In genomic region chr2:31382452-31383120, GRCh38 we compare ENCODE assay signal across 15 cellular contexts. TPM values are rescaled to one million over a fixed set of nuclear protein-coding genes. Genes with fewer than 3 reads are reported as not detected.
DNase-seq lines count a peak whose midpoint lies in the region; FAIRE-seq and TF ChIP-seq lines count a peak whose summit lies in the region.
"Had no signal": no experiment of that assay in that cellular context is flagged by ENCODE, and none has a peak within 500 bp of the region (broad histone marks: within the 10 kb centered on the region; RNA-seq: fewer than 3 reads in every experiment).

No MANE protein-coding gene starts in this region.

- H3K36me3 ChIP-seq in HUES6 (ENCODE audit: control insufficient read depth, insufficient read depth, low read length): no peaks in the 10 kb centered on the region
- H3K36me3 ChIP-seq: tibial nerve had no signal

- H3K27ac ChIP-seq in AG04450 (ENCODE audit: low read depth, low read length) (peak overlapping the region; percentile 69), HUES6 (ENCODE audit: low read depth, low read length) (peak overlapping the region; percentile 62; the same call in 1 of the 2 replicates)
- H3K27ac ChIP-seq: tibial nerve had no signal

- TF ChIP-seq CTCF in AG04450 (IDR thresholded peaks at IDR 0.05; ENCODE audit: low read depth, low read length): no peak

- H3K9ac ChIP-seq in HUES6 (ENCODE audit: low read length): peak overlapping the region; percentile 32

- H3K4me3 ChIP-seq in AG04450 (ENCODE audit: low read depth, low read length) (no peak overlapping the region), HUES6 (ENCODE audit: low read depth, low read length) (no peak overlapping the region; the same call in 1 of the 2 replicates)
- H3K4me3 ChIP-seq: tibial nerve had no signal

- no peaks in the 10 kb centered on the region for H3K9me3 ChIP-seq in AG04450 (ENCODE audit: control insufficient read depth, insufficient read depth, low read length)
- H3K9me3 ChIP-seq in HUES6 (ENCODE audit: control insufficient read depth, insufficient read depth, low read depth, low read length): no peaks in the 10 kb centered on the region

- FAIRE-seq in HTR-8/SVneo (lab: Jason Lieb, UNC) (no peak), H54 (lab: Jason Lieb, UNC) (no peak)
- FAIRE-seq: GM12892, TTC549 had no signal

- no peak for TF ChIP-seq POLR2A in H54 (IDR thresholded peaks at IDR 0.05; ENCODE audit: low read depth, low read length)

- CTCF ChIA-PET in AG04450 (lab: Charles Lee): interaction anchor here (0.7 to 1.2 kb wide), 3 partner anchors 19 to 670 kb away, joined by 3 read pairs; no protein-coding TSS in a partner anchor

- POLR2A ChIA-PET in AG04450 (lab: Yijun Ruan, JAX): no interaction called here

- DNase-seq in AG04450 (ENCODE audit: low read depth, low spot score): peak; percentile 21
- DNase-seq in astrocyte of the hippocampus (ENCODE audit: low read depth, low spot score): peak; percentile 50
- peak; percentile 29 for DNase-seq in iPS-NIHi11 (ENCODE audit: low spot score)
- no peak for DNase-seq in HTR-8/SVneo (ENCODE audit: insufficient read length, low spot score)
- no peak for DNase-seq in H54 (ENCODE audit: insufficient read length, low spot score)
- no peak for DNase-seq in NCI-H526 treated with DMSO at 0.1 percent for 48 hours (lab: John Stamatoyannopoulos, UW)
- no peak for DNase-seq in NK-92 treated with Interleukin-12 subunit alpha and Interleukin-12 subunit beta, amount 100 ng/mL, for 24 hours (lab: John Stamatoyannopoulos, UW)
- DNase-seq: DMS79 treated with DMSO at 0.1 percent for 48 hours; NCI-H2107; stimulated activated CD4-positive, alpha-beta T cell treated with anti-CD3 and anti-CD28 coated beads, Interleukin-1b, Interleukin-23, amount 100 ng/mL, for 48 hours; stimulated activated CD8-positive, alpha-beta memory T cell treated with anti-CD3 and anti-CD28 coated beads, Interleukin-4, amount 100 ng/mL, for 48 hours had no signal

- H3K4me1 ChIP-seq in HUES6 (ENCODE audit: control insufficient read depth, insufficient read depth, low read length): peaks cover 36% of the 10 kb centered on the region
- H3K4me1 ChIP-seq: tibial nerve had no signal

- H3K27me3 ChIP-seq in AG04450 (ENCODE audit: control insufficient read depth, insufficient read depth, low read length): no peaks in the 10 kb centered on the region
- H3K27me3 ChIP-seq in HUES6 (ENCODE audit: control insufficient read depth, insufficient read depth, low read length): no peaks in the 10 kb centered on the region
- H3K27me3 ChIP-seq: tibial nerve had no signal

RNA-seq across cellular contexts. Expression of gene XDH, which starts 32.0 kb away (rescaled TPM):
- 0.27 and 0.35 TPM in 2 replicates for polyA plus RNA-seq in AG04450 (2011; rRNA removed)
- 0.41 and 0.70 TPM in 2 replicates for polyA minus RNA-seq in AG04450 (2011; rRNA and poly(A)+ RNA removed)

Comparison
In these comparisons a context has a peak if more than half of its experiments do, and no peak if none do; other contexts are left out.
1. DNase-seq: peak in AG04450 (single experiment), astrocyte of the hippocampus (single experiment) and iPS-NIHi11 (single experiment); none in HTR-8/SVneo (single experiment), H54 (single experiment), NCI-H526 treated with DMSO at 0.1 percent for 48 hours (single experiment) and NK-92 treated with Interleukin-12 subunit alpha and Interleukin-12 subunit beta, amount 100 ng/mL, for 24 hours (single experiment).